ENCODE assay signal across 8 cellular contexts in the genomic region with DNA sequence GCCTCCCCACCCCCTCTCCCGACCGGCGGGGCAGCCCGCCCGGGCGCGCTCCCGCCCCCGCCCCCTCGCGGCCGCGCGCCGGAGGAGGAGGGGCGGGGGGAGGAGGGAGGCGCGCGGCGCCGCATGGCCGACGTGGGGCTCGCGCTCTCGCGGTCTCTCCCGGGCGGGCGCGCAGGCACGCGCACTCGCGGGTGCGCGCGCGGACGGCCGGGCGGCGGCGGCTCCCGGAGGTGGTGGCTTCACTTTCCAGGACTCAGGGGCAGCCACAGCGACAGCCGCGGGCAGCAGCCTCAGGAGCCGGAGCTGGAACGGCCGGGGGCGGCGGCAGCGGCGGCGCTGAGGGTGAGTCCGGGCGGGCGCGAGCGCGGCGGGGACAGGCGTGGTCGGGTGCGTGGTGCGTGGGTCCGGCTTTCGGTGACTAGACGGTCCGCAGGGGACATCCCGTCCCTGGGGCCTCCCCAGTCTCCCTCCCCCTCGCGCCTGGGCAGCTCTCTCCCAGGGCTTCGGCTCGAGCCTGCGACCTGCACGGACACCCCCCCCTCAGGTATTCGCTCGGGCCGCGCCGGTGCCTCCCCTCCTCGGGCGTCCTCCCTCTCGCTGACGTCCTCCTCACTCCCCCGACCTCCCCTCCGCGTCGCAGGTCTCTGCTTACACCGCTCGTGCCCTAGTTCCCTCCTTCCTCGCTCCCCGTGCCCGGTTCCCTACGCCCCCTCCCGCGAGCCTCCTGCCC. TPM values are rescaled to one million over a fixed set of nuclear protein-coding genes. Genes with fewer than 3 reads are reported as not detected.
DNase-seq lines count a peak whose midpoint lies in the region; ATAC-seq, FAIRE-seq and TF ChIP-seq lines count a peak whose summit lies in the region.

Gene UBE2E2 (plus strand): TSS at position 407 of the 730 bp plus-strand sequence.

- no peaks in the 10 kb centered on the region for H3K36me3 ChIP-seq in CD8-positive, alpha-beta memory T cell (ENCODE audit: insufficient read depth, low read length)
- no peaks in the 10 kb centered on the region for H3K36me3 ChIP-seq in tibial nerve

- CTCF ChIA-PET in CD8-positive, alpha-beta memory T cell (lab: Charles Lee) = no interaction called here

- peak; percentile 73 for ATAC-seq in GM19452 (IDR thresholded peaks at IDR 0.05; ENCODE audit: unreplicated experiment)
- ATAC-seq in HG03521 (IDR thresholded peaks at IDR 0.05; ENCODE audit: unreplicated experiment) = peak; percentile 65

- H3K4me3 Mint-ChIP-seq in CD8-positive, alpha-beta memory T cell = peak within 1 kb of the TSS; percentile 69 to 89 (median 79)
- peak within 1 kb of the TSS; percentile 97 for H3K4me3 Mint-ChIP-seq in activated naive CD8-positive, alpha-beta T cell

- 1% methylated on average over 19 to 67 of the region's 99 CpGs for WGBS in tibial nerve, 2 donors

- TF ChIP-seq EP300 in tibial nerve (IDR thresholded peaks at IDR 0.05) = peak in 1 of 2 donors; percentile 18

- peaks cover 14 to 61% of the 10 kb centered on the region in 2 donors for H3K27me3 Mint-ChIP-seq in CD8-positive, alpha-beta memory T cell
- H3K27me3 Mint-ChIP-seq in activated naive CD8-positive, alpha-beta T cell = no peaks in the 10 kb centered on the region

- peak within 1 kb of the TSS; percentile 57 for H3K4me3 ChIP-seq in CD8-positive, alpha-beta memory T cell (ENCODE audit: low read length)
- H3K4me3 ChIP-seq in tibial nerve = peak within 1 kb of the TSS; percentile 65 to 100 (median 82)

- POLR2A ChIA-PET in CD8-positive, alpha-beta memory T cell (lab: Charles Lee) = no interaction called here

- peak in 1 of 5 experiments; percentile 35 for TF ChIP-seq CTCF in tibial nerve (IDR thresholded peaks at IDR 0.05)

- DNase-seq in CD8-positive, alpha-beta memory T cell = peak in 2 of 5 donors; percentile 21 to 70
- DNase-seq in RCC 7860 (ENCODE audit: low spot score) (peak; percentile 32), glomerular endothelial cell (ENCODE audit: extremely low read depth, low read depth, low spot score) (no peak), nucleus accumbens (lab: John Stamatoyannopoulos, UW) (peak in 53 of 56 donors; percentile 13 to 84 (median 65)), tibial nerve (ENCODE audit: low spot score in 2 of 2) (peak; percentile 41 to 46)

- peak; percentile 82 to 88 for TF ChIP-seq POLR2A in tibial nerve (IDR thresholded peaks at IDR 0.05)

- no peak for FAIRE-seq in RCC 7860 (lab: Jason Lieb, UNC)

- H3K9me3 Mint-ChIP-seq in CD8-positive, alpha-beta memory T cell = peaks cover 0 to 5% (median 2%) of the 10 kb centered on the region in 5 donors
- no peaks in the 10 kb centered on the region for H3K9me3 Mint-ChIP-seq in activated naive CD8-positive, alpha-beta T cell (ENCODE audit: low read depth)

- no peak within 1 kb of the TSS for H3K27ac ChIP-seq in CD8-positive, alpha-beta memory T cell (ENCODE audit: low read depth, low read length)
- peak within 1 kb of the TSS; percentile 86 to 98 (median 90) for H3K27ac ChIP-seq in tibial nerve

- peak within 1 kb of the TSS in 2 of 8 donors; percentile 54 to 73 for H3K27ac Mint-ChIP-seq in CD8-positive, alpha-beta memory T cell
- H3K27ac Mint-ChIP-seq in activated naive CD8-positive, alpha-beta T cell = peak within 1 kb of the TSS; percentile 86

- H3K4me1 Mint-ChIP-seq in CD8-positive, alpha-beta memory T cell = peaks cover 15 to 27% (median 18%) of the 10 kb centered on the region in 3 donors
- peaks cover 37% of the 10 kb centered on the region for H3K4me1 Mint-ChIP-seq in activated naive CD8-positive, alpha-beta T cell (ENCODE audit: low read depth)

- no peaks in the 10 kb centered on the region for H3K9me3 ChIP-seq in CD8-positive, alpha-beta memory T cell (ENCODE audit: low read length)
- no peaks in the 10 kb centered on the region for H3K9me3 ChIP-seq in tibial nerve

- peaks cover 6% of the 10 kb centered on the region for H3K4me1 ChIP-seq in CD8-positive, alpha-beta memory T cell (ENCODE audit: insufficient read depth, low read length)
- peaks cover 0 to 45% (median 6%) of the 10 kb centered on the region in 4 donors for H3K4me1 ChIP-seq in tibial nerve

- peaks cover 0 to 1% (median 0%) of the 10 kb centered on the region in 3 donors for H3K36me3 Mint-ChIP-seq in CD8-positive, alpha-beta memory T cell
- no peaks in the 10 kb centered on the region for H3K36me3 Mint-ChIP-seq in activated naive CD8-positive, alpha-beta T cell

- no peaks in the 10 kb centered on the region for H3K27me3 ChIP-seq in CD8-positive, alpha-beta memory T cell (ENCODE audit: insufficient read depth, low read length, poor library complexity, severe bottlenecking)
- no peaks in the 10 kb centered on the region for H3K27me3 ChIP-seq in tibial nerve

RNA-seq across cellular contexts. Expression of gene UBE2E2, which starts in this region (rescaled TPM):
- under 1 TPM; 0.86 to 0.92 TPM for total RNA-seq in CD8-positive, alpha-beta memory T cell
- 8.0 TPM for polyA plus RNA-seq in CD8-positive, alpha-beta memory T cell
- total RNA-seq in glomerular endothelial cell = 31.7 and 46.6 TPM in 2 replicates
- total RNA-seq in tibial nerve = 100 to 1,000 TPM in 3 of 4 donors, 10 to 100 TPM in 1; 67.1 to 222 (median 130) TPM

Comparison
In these comparisons a context has a peak if more than half of its experiments do, and no peak if none do; other contexts are left out.
1. RNA of gene UBE2E2 (total RNA-seq): 67.1 to 222 TPM in tibial nerve and 31.7 to 46.6 TPM in glomerular endothelial cell; 0.86 to 0.92 TPM in CD8-positive, alpha-beta memory T cell; every median in the first group is over 10 times any median in the second.